25 cellular contexts compared by ENCODE assay signal in genomic region chr18:73419531-73419930, GRCh38.
DNase-seq lines count a peak whose midpoint lies in the region; ATAC-seq and TF ChIP-seq lines count a peak whose summit lies in the region.
"Had no signal": no experiment of that assay in that cellular context is flagged by ENCODE, and none has a peak within 500 bp of the region (broad histone marks: within the 10 kb centered on the region; RNA-seq: fewer than 3 reads in every experiment).

No MANE protein-coding gene starts in this region.

- no TSS peak for BruUV-seq in IMR-90 (replicated peaks; lab: Mats Ljungman, UMichigan)

- H3K9me3 ChIP-seq in IMR-90 (ENCODE audit: control insufficient read depth, insufficient read depth, low read length), result no peaks in the 10 kb centered on the region
- no peaks in the 10 kb centered on the region for H3K9me3 ChIP-seq in fibroblast of lung (ENCODE audit: control insufficient read depth, insufficient read depth, low read depth, low read length)
- H3K9me3 ChIP-seq: BE2C, BLaER1 had no signal

- DNase-seq in IMR-90, result peak; percentile 62
- DNase-seq in M059J (ENCODE audit: low read depth), result peak; percentile 23
- DNase-seq in fibroblast of lung (ENCODE audit: low read depth in 2 of 2), result peak; percentile 4 to 61
- DNase-seq in activated CD4-positive, alpha-beta T cell treated with anti-CD3 and anti-CD28 coated beads, Interleukin-2, amount 10 ng/mL, durations not matched to agents 7 days and 5 days, result no peak
- DNase-seq in NK-92 (lab: John Stamatoyannopoulos, UW; ENCODE audit: unreplicated experiment), result no peak
- DNase-seq in activated T-cell treated with anti-CD3 and anti-CD28 coated beads, Interleukin-2, amount 50 U/mL, for 1 hour, result no peak
- DNase-seq: 8988T; ACHN; BE2C; C1 segment of cervical spinal cord; CD4-positive, alpha-beta memory T cell; CD4-positive, CD25-positive, alpha-beta regulatory T cell; CD8-positive, alpha-beta memory T cell; COR-L47; DMS 273 treated with DMSO at 0.1 percent for 48 hours; DMS153; DMS53; DMS79; DND-41; EL; GDM1 had no signal

- H3K4ac ChIP-seq in IMR-90 (ENCODE audit: low read depth, low read length), result no peak overlapping the region

- peak overlapping the region; percentile 66; the same call in 1 of the 2 replicates for H3K4me2 ChIP-seq in IMR-90 (ENCODE audit: low read depth, low read length)
- H3K4me2 ChIP-seq in fibroblast of lung (ENCODE audit: extremely low read depth, insufficient read depth, low read length), result no peak overlapping the region
- H3K4me2 ChIP-seq: BLaER1 had no signal

- H3K56ac ChIP-seq in IMR-90 (ENCODE audit: extremely low read depth, insufficient read depth, low read length), result no peak overlapping the region

- no peaks in the 10 kb centered on the region for H3K79me2 ChIP-seq in fibroblast of lung (ENCODE audit: control insufficient read depth, insufficient read depth, low read length)

- H3K4me1 ChIP-seq in IMR-90 (ENCODE audit: control insufficient read depth, insufficient read depth, low read length) (no peaks in the 10 kb centered on the region), fibroblast of lung (ENCODE audit: control insufficient read depth, extremely low read depth, insufficient read depth, low read length) (no peaks in the 10 kb centered on the region)
- H3K4me1 ChIP-seq: BE2C, BLaER1 had no signal

- H3K36me3 ChIP-seq in IMR-90 (ENCODE audit: control insufficient read depth, insufficient read depth, low read length), result no peaks in the 10 kb centered on the region
- no peaks in the 10 kb centered on the region for H3K36me3 ChIP-seq in fibroblast of lung (ENCODE audit: control insufficient read depth, insufficient read depth, low read length)
- H3K36me3 ChIP-seq: BE2C, BLaER1 had no signal

- H3K27ac Mint-ChIP-seq in activated CD4-positive, alpha-beta T cell treated with anti-CD3 and anti-CD28 coated beads, Interleukin-2, amount 10 ng/mL, durations not matched to agents 7 days and 5 days, result no peak overlapping the region
- H3K27ac Mint-ChIP-seq: CD14-positive monocyte; CD4-positive, alpha-beta memory T cell; CD4-positive, CD25-positive, alpha-beta regulatory T cell; CD8-positive, alpha-beta memory T cell had no signal

- H3K9me1 ChIP-seq in IMR-90 (ENCODE audit: insufficient read depth, low read length), result no peaks in the 10 kb centered on the region

- dilution Hi-C loops in IMR-90 (cut with HindIII; ENCODE audit: low sequenced_read_pairs, unreplicated experiment), result no loop called here

- H2BK5ac ChIP-seq in IMR-90 (ENCODE audit: low read depth, low read length, poor library complexity, severe bottlenecking), result peak overlapping the region; percentile 36

- H3K9me3 Mint-ChIP-seq in activated CD4-positive, alpha-beta T cell treated with anti-CD3 and anti-CD28 coated beads, Interleukin-2, amount 10 ng/mL, durations not matched to agents 7 days and 5 days, result no peaks in the 10 kb centered on the region

- no CpG with 5 or more reads among the region's 4 CpGs for WGBS in IMR-90 (ENCODE audit: extremely low coverage in 2 of 2, insufficient read length in 1 of 2), 2 experiments

- H3K27ac ChIP-seq in IMR-90 (ENCODE audit: insufficient read depth, low read length) (no peak overlapping the region), fibroblast of lung (ENCODE audit: insufficient read depth, low read length) (no peak overlapping the region)
- H3K27ac ChIP-seq: BLaER1 had no signal

- POLR2A ChIA-PET in IMR-90 (lab: Charles Lee; ENCODE audit: unreplicated experiment), result no interaction called here
- POLR2A ChIA-PET in activated CD4-positive, alpha-beta T cell treated with anti-CD3 and anti-CD28 coated beads, Interleukin-2, amount 10 ng/mL, durations not matched to agents 7 days and 5 days (lab: Charles Lee), result no interaction called here

- CTCF ChIA-PET in IMR-90 (lab: Yijun Ruan, JAX), result interaction anchor here (0.6 to 1.1 kb wide), 2 partner anchors 12 to 25 kb away, joined by 3 to 5 read pairs; no protein-coding TSS in a partner anchor
- CTCF ChIA-PET in activated CD4-positive, alpha-beta T cell treated with anti-CD3 and anti-CD28 coated beads, Interleukin-2, amount 10 ng/mL, durations not matched to agents 7 days and 5 days (lab: Charles Lee), result interaction anchor here (0.6 kb wide), 1 partner anchor 18 kb away, joined by 6 read pairs; no protein-coding TSS in a partner anchor

- no peak for TF ChIP-seq POLR2A in IMR-90 (IDR thresholded peaks at IDR 0.05; ENCODE audit: low read depth, low read length)

- H2BK15ac ChIP-seq in IMR-90 (ENCODE audit: low read depth, low read length), result no peak overlapping the region

- H3K36me3 Mint-ChIP-seq in activated CD4-positive, alpha-beta T cell treated with anti-CD3 and anti-CD28 coated beads, Interleukin-2, amount 10 ng/mL, durations not matched to agents 7 days and 5 days (ENCODE audit: low read depth), result no peaks in the 10 kb centered on the region
- H3K36me3 Mint-ChIP-seq: CD14-positive monocyte; CD4-positive, alpha-beta memory T cell; CD4-positive, CD25-positive, alpha-beta regulatory T cell; CD8-positive, alpha-beta memory T cell had no signal

- H3K4me1 Mint-ChIP-seq in activated CD4-positive, alpha-beta T cell treated with anti-CD3 and anti-CD28 coated beads, Interleukin-2, amount 10 ng/mL, durations not matched to agents 7 days and 5 days, result no peaks in the 10 kb centered on the region
- H3K4me1 Mint-ChIP-seq: CD14-positive monocyte; CD4-positive, alpha-beta memory T cell; CD4-positive, CD25-positive, alpha-beta regulatory T cell; CD8-positive, alpha-beta memory T cell had no signal

- H3K27me3 Mint-ChIP-seq in activated CD4-positive, alpha-beta T cell treated with anti-CD3 and anti-CD28 coated beads, Interleukin-2, amount 10 ng/mL, durations not matched to agents 7 days and 5 days, result no peaks in the 10 kb centered on the region
- H3K27me3 Mint-ChIP-seq: CD4-positive, alpha-beta memory T cell; CD4-positive, CD25-positive, alpha-beta regulatory T cell had no signal

- no peak overlapping the region for H3K18ac ChIP-seq in IMR-90 (ENCODE audit: low read depth, low read length)

- no peak overlapping the region for H2BK20ac ChIP-seq in IMR-90 (ENCODE audit: low read depth, low read length)

- no peak overlapping the region for H3K23ac ChIP-seq in IMR-90 (ENCODE audit: low read depth, low read length)

- H3K9ac ChIP-seq in IMR-90 (ENCODE audit: low read depth, low read length) (no peak overlapping the region), fibroblast of lung (ENCODE audit: insufficient read depth, low read length) (no peak overlapping the region)
- H3K9ac ChIP-seq: BLaER1 had no signal

- no peak overlapping the region for H2BK120ac ChIP-seq in IMR-90 (ENCODE audit: low read depth, low read length)

- no peak overlapping the region for H3K4me3 Mint-ChIP-seq in activated CD4-positive, alpha-beta T cell treated with anti-CD3 and anti-CD28 coated beads, Interleukin-2, amount 10 ng/mL, durations not matched to agents 7 days and 5 days
- H3K4me3 Mint-ChIP-seq: CD14-positive monocyte; CD4-positive, alpha-beta memory T cell; CD4-positive, CD25-positive, alpha-beta regulatory T cell; CD8-positive, alpha-beta memory T cell had no signal

- H3K4me3 ChIP-seq in IMR-90 (ENCODE audit: insufficient read depth, low read depth, low read length) (no peak overlapping the region), fibroblast of lung (replicated peaks in 1 of 4; ENCODE audit: control extremely low read depth in 1 of 4, insufficient read depth in 1 of 4, low read depth in 3 of 4, low read length in 4 of 4) (no peak overlapping the region)
- H3K4me3 ChIP-seq: BLaER1, GM12878 had no signal

- intact Hi-C loops in IMR-90 (cut with micrococcal nuclease), result no loop called here

- H2AK5ac ChIP-seq in IMR-90 (ENCODE audit: low read depth, low read length), result no peak overlapping the region

- no peak overlapping the region for H4K8ac ChIP-seq in IMR-90 (ENCODE audit: low read depth in 2 of 2, low read length in 2 of 2)

- ATAC-seq in IMR-90 (ENCODE audit: low read depth), result peak; percentile 75
- ATAC-seq in GM19467 (IDR thresholded peaks at IDR 0.05; ENCODE audit: unreplicated experiment), result no peak
- ATAC-seq: GM12878 had no signal

- TF ChIP-seq CTCF in IMR-90 (conservative IDR thresholded peaks at IDR 0.05; ENCODE audit: low read depth, low read length) (no peak), fibroblast of lung (conservative IDR thresholded peaks at IDR 0.05 in 1 of 2, IDR thresholded peaks at IDR 0.05 in 1 of 2; ENCODE audit: low read depth in 1 of 2, low read length in 2 of 2) (no peak)

- TF ChIP-seq RAD21 in IMR-90 (IDR thresholded peaks at IDR 0.05; ENCODE audit: low read length), result no peak

- H4K91ac ChIP-seq in IMR-90 (ENCODE audit: insufficient read depth, low read depth, low read length), result no peak overlapping the region

- H4K20me1 ChIP-seq in IMR-90 (ENCODE audit: insufficient read depth, low read length) (no peaks in the 10 kb centered on the region), fibroblast of lung (ENCODE audit: control insufficient read depth, extremely low read depth, insufficient read depth, low read length) (no peaks in the 10 kb centered on the region)
- H4K20me1 ChIP-seq: BLaER1 had no signal

- H3K27me3 ChIP-seq in IMR-90 (ENCODE audit: control insufficient read depth, insufficient read depth, low read length) (no peaks in the 10 kb centered on the region), fibroblast of lung (ENCODE audit: control insufficient read depth, insufficient read depth, low read length) (no peaks in the 10 kb centered on the region)
- H3K27me3 ChIP-seq: BE2C, BLaER1 had no signal

- in situ Hi-C loops in IMR-90 (cut with MboI; ENCODE audit: low sequenced_read_pairs), result no loop called here

- H2AK9ac ChIP-seq in IMR-90 (replicated peaks; ENCODE audit: low read depth, low read length, poor library complexity), result no peak overlapping the region

- H3K14ac ChIP-seq in IMR-90 (replicated peaks; ENCODE audit: low read depth, low read length), result no peak overlapping the region

- no peak overlapping the region for H2AFZ ChIP-seq in IMR-90 (replicated peaks; ENCODE audit: low read length, poor library complexity)
- H2AFZ ChIP-seq in fibroblast of lung (ENCODE audit: low read length), result no peak overlapping the region

- H3K79me1 ChIP-seq in IMR-90 (ENCODE audit: low read depth in 1 of 2, low read length in 2 of 2), result peaks cover 2 to 15% of the 10 kb centered on the region in 2 experiments; a peak in 2 of 4 replicates

- no peak overlapping the region for H4K5ac ChIP-seq in IMR-90 (ENCODE audit: low read depth, low read length)

TF ChIP-seq in IMR-90, 13 proteins besides CTCF, POLR2A, EP300 and RAD21:
- TF ChIP-seq RFX5 (IDR thresholded peaks at IDR 0.05; ENCODE audit: low read depth, low read length), result no peak

Comparison
In these comparisons a context has a peak if more than half of its experiments do, and no peak if none do; other contexts are left out.
1. DNase-seq: peak in IMR-90 (single experiment), M059J (single experiment) and fibroblast of lung (2 of 2); none in activated CD4-positive, alpha-beta T cell treated with anti-CD3 and anti-CD28 coated beads, Interleukin-2, amount 10 ng/mL, durations not matched to agents 7 days and 5 days (single experiment), NK-92 (single experiment) and activated T-cell treated with anti-CD3 and anti-CD28 coated beads, Interleukin-2, amount 50 U/mL, for 1 hour (single experiment).